Comparison of ENCODE assay signal across 8 cellular contexts in genomic region chr17:50397111-50397918, GRCh38. TPM values are rescaled to one million over a fixed set of nuclear protein-coding genes. Genes with fewer than 3 reads are reported as not detected.
A peak's percentile ranks its signal among the peaks of the same experiment; 100 is the strongest.
DNase-seq lines count a peak whose midpoint lies in the region; ATAC-seq and TF ChIP-seq lines count a peak whose summit lies in the region.

LRRC59 (minus strand) TSS chr17:50397523; CDS start chr17:50397317, 206 bp downstream.

- H3K4me1 ChIP-seq in GM23248 (ENCODE audit: insufficient read depth) (peaks cover 18% of the 10 kb centered on the region), RWPE2 (ENCODE audit: insufficient read depth, poor library complexity, severe bottlenecking) (peaks cover 13% of the 10 kb centered on the region)

- H3K79me2 ChIP-seq in GM23248 (ENCODE audit: insufficient read depth), result peaks cover 50% of the 10 kb centered on the region

- H3K9me3 Mint-ChIP-seq in nephron progenitor cell, result peaks cover 20% of the 10 kb centered on the region
- no peaks in the 10 kb centered on the region for H3K9me3 Mint-ChIP-seq in stimulated activated naive CD8-positive, alpha-beta T cell treated with anti-CD3 and anti-CD28 coated beads, Interleukin-15, Interleukin-2, amounts not matched to agents 100 ng/mL and 50 ng/mL, for 24 hours

- DNase-seq in ELF-1 (ENCODE audit: low read depth, low spot score), result peak; percentile 90
- peak; percentile 92 for DNase-seq in GM23248
- DNase-seq in Kasumi-1 (lab: John Stamatoyannopoulos, UW), result peak; percentile 92 to 93
- DNase-seq in RWPE2 (ENCODE audit: low spot score), result peak; percentile 89
- peak; percentile 91 for DNase-seq in activated effector memory CD4-positive, alpha-beta T cell treated with Interleukin-2 at 50 U/mL for 16 hours
- peak; percentile 79 for DNase-seq in fibroblast of the aortic adventitia (ENCODE audit: low read depth)
- peak; percentile 93 for DNase-seq in nephron progenitor cell

- peaks cover 26% of the 10 kb centered on the region for H3K36me3 ChIP-seq in GM23248 (ENCODE audit: low read depth)
- H3K36me3 ChIP-seq in RWPE2 (ENCODE audit: low read depth), result peaks cover 43% of the 10 kb centered on the region

- H3K4me3 ChIP-seq in GM23248, result peak within 1 kb of the TSS; percentile 96
- H3K4me3 ChIP-seq in RWPE2 (ENCODE audit: severe bottlenecking), result peak within 1 kb of the TSS; percentile 93
- H3K4me3 ChIP-seq in fibroblast of the aortic adventitia (ENCODE audit: low read depth, low read length), result peak within 1 kb of the TSS; percentile 97

- H3K9me2 ChIP-seq in GM23248 (ENCODE audit: insufficient read depth), result no peaks in the 10 kb centered on the region

- H3K27me3 ChIP-seq in GM23248 (replicated peaks; ENCODE audit: insufficient read depth), result no peaks in the 10 kb centered on the region
- no peaks in the 10 kb centered on the region for H3K27me3 ChIP-seq in RWPE2 (ENCODE audit: insufficient read depth, poor library complexity, severe bottlenecking)

- ATAC-seq in RWPE2 (ENCODE audit: low read depth), result peak; percentile 85

- H3F3A ChIP-seq in GM23248 (ENCODE audit: insufficient read depth), result 0 out of 2 replicates have a peak, but pooled peaks cover 9% of the 10 kb centered on the region

- H3K4me2 ChIP-seq in GM23248 (ENCODE audit: unreplicated experiment), result peak within 1 kb of the TSS; percentile 96

- peak within 1 kb of the TSS; percentile 100 for H3K9ac ChIP-seq in GM23248

- in situ Hi-C loops in GM23248 (cut with MboI), result no loop called here

- H3K27ac Mint-ChIP-seq in nephron progenitor cell, result no peak within 1 kb of the TSS
- peak within 1 kb of the TSS; percentile 79 for H3K27ac Mint-ChIP-seq in stimulated activated naive CD8-positive, alpha-beta T cell treated with anti-CD3 and anti-CD28 coated beads, Interleukin-15, Interleukin-2, amounts not matched to agents 100 ng/mL and 50 ng/mL, for 24 hours

- peak within 1 kb of the TSS; percentile 96 for H3K27ac ChIP-seq in GM23248
- H3K27ac ChIP-seq in RWPE2 (ENCODE audit: poor library complexity, severe bottlenecking), result peak within 1 kb of the TSS; percentile 70

- 1% methylated on average over 55 to 64 of the region's 70 CpGs for WGBS in GM23248 (ENCODE audit: low coverage in 1 of 2, low lambda C conversion rate in 2 of 2, missing lambda C conversion rate in 2 of 2), 2 experiments

- H3K4me3 Mint-ChIP-seq in nephron progenitor cell, result peak within 1 kb of the TSS; percentile 94
- peak within 1 kb of the TSS; percentile 86 for H3K4me3 Mint-ChIP-seq in stimulated activated naive CD8-positive, alpha-beta T cell treated with anti-CD3 and anti-CD28 coated beads, Interleukin-15, Interleukin-2, amounts not matched to agents 100 ng/mL and 50 ng/mL, for 24 hours

- peaks cover 24% of the 10 kb centered on the region for H3K36me3 Mint-ChIP-seq in nephron progenitor cell (ENCODE audit: low read depth)
- peaks cover 38% of the 10 kb centered on the region for H3K36me3 Mint-ChIP-seq in stimulated activated naive CD8-positive, alpha-beta T cell treated with anti-CD3 and anti-CD28 coated beads, Interleukin-15, Interleukin-2, amounts not matched to agents 100 ng/mL and 50 ng/mL, for 24 hours (ENCODE audit: low read depth)

- TF ChIP-seq CTCF in RWPE2 (IDR thresholded peaks at IDR 0.05; ENCODE audit: poor library complexity, severe bottlenecking) (peak; percentile 97), fibroblast of the aortic adventitia (IDR thresholded peaks at IDR 0.05; ENCODE audit: insufficient read depth, low read length) (peak; percentile 97), nephron progenitor cell (IDR thresholded peaks at IDR 0.05) (peak; percentile 98)

- no peaks in the 10 kb centered on the region for H3K9me3 ChIP-seq in GM23248 (ENCODE audit: low read depth)
- H3K9me3 ChIP-seq in RWPE2 (ENCODE audit: severe bottlenecking), result no peaks in the 10 kb centered on the region

- H3K4me1 Mint-ChIP-seq in nephron progenitor cell, result peaks cover 20% of the 10 kb centered on the region
- H3K4me1 Mint-ChIP-seq in stimulated activated naive CD8-positive, alpha-beta T cell treated with anti-CD3 and anti-CD28 coated beads, Interleukin-15, Interleukin-2, amounts not matched to agents 100 ng/mL and 50 ng/mL, for 24 hours (ENCODE audit: low read depth), result peaks cover 28% of the 10 kb centered on the region

- H4K20me1 ChIP-seq in GM23248 (ENCODE audit: insufficient read depth), result peaks cover 7% of the 10 kb centered on the region; the same call in 1 of the 2 replicates

- no peaks in the 10 kb centered on the region for H3K27me3 Mint-ChIP-seq in nephron progenitor cell (ENCODE audit: low read depth, poor library complexity)
- H3K27me3 Mint-ChIP-seq in stimulated activated naive CD8-positive, alpha-beta T cell treated with anti-CD3 and anti-CD28 coated beads, Interleukin-15, Interleukin-2, amounts not matched to agents 100 ng/mL and 50 ng/mL, for 24 hours, result no peaks in the 10 kb centered on the region

- peak within 1 kb of the TSS; percentile 85 for H2AFZ ChIP-seq in GM23248

RNA-seq across cellular contexts. Expression of gene LRRC59, which starts in this region (rescaled TPM):
- total RNA-seq in GM23248 (2014; rRNA removed; shearing (Covaris generic)), result 144 and 164 TPM in 2 replicates
- polyA plus RNA-seq in GM23248 (2016; fragmentation: Nextera tagmentation; extraction: Ambion mirVana), result 110 and 111 TPM in 2 replicates
- 60.3 and 126 TPM in 2 replicates for total RNA-seq in fibroblast of the aortic adventitia (ENCODE audit: low replicate concordance)

Comparison
In these comparisons a context has a peak if more than half of its experiments do, and no peak if none do; other contexts are left out.
1. Peak in every context shown above with its lines: DNase-seq, ATAC-seq, H3K4me3 ChIP-seq and H3K27ac ChIP-seq.